Comparison of ENCODE assay signal across 12 cellular contexts in genomic region chr17:60863892-60864673, GRCh38.
DNase-seq lines count a peak whose midpoint lies in the region; ATAC-seq and TF ChIP-seq lines count a peak whose summit lies in the region.
"Had no signal": no experiment of that assay in that cellular context is flagged by ENCODE, and none has a peak within 500 bp of the region (broad histone marks: within the 10 kb centered on the region; RNA-seq: fewer than 3 reads in every experiment).

No MANE protein-coding gene starts in this region.

- 72% methylated on average over 4 of the region's 4 CpGs for WGBS in right cardiac atrium

- no peaks in the 10 kb centered on the region for H3K9me3 ChIP-seq in right cardiac atrium (ENCODE audit: control insufficient read depth, low read length)
- H3K9me3 ChIP-seq: SJSA1 had no signal

- peak; percentile 12 for DNase-seq in CMK (ENCODE audit: low read depth)
- DNase-seq in SKM-1 treated with dmso at 0.1 percent for 144 hours (lab: John Stamatoyannopoulos, UW; ENCODE audit: unreplicated experiment) = peak; percentile 84
- peak; percentile 18 for DNase-seq in fibroblast of villous mesenchyme (ENCODE audit: low read depth)
- no peak for DNase-seq in stimulated activated CD4-positive, alpha-beta T cell treated with anti-CD3 and anti-CD28 coated beads, Interleukin-12 subunit alpha, Interleukin-12 subunit beta, amount 100 ng/mL, for 4 hours
- DNase-seq in right cardiac atrium = no peak
- DNase-seq: activated naive CD4-positive, alpha-beta T cell treated with Interleukin-2 at 50 U/mL for 16 hours; DMS153; NCI-H1694 had no signal

- no peak for TF ChIP-seq CTCF in fibroblast of villous mesenchyme (IDR thresholded peaks at IDR 0.05; ENCODE audit: insufficient read depth, low read depth, low read length)

- H3K4me1 ChIP-seq in right cardiac atrium (ENCODE audit: control insufficient read depth, insufficient read depth, low read length) = no peaks in the 10 kb centered on the region
- H3K4me1 ChIP-seq: SJSA1 had no signal

- no peak overlapping the region for H3K27ac ChIP-seq in right cardiac atrium (ENCODE audit: low read length)
- H3K27ac ChIP-seq: SJSA1 had no signal

- no peaks in the 10 kb centered on the region for H3K27me3 ChIP-seq in right cardiac atrium (ENCODE audit: control insufficient read depth, insufficient read depth)
- H3K27me3 ChIP-seq: SJSA1 had no signal

- ATAC-seq in HG02973 (IDR thresholded peaks at IDR 0.05; ENCODE audit: unreplicated experiment) (peak; percentile 59), right cardiac atrium (no peak), HG03354 (IDR thresholded peaks at IDR 0.05; ENCODE audit: poor library complexity, severe bottlenecking, unreplicated experiment) (no peak), HG02588 (IDR thresholded peaks at IDR 0.05; ENCODE audit: unreplicated experiment) (no peak)

- intact Hi-C loops in right cardiac atrium (cut with DNase I) = no loop called here

- H3K4me3 ChIP-seq in fibroblast of villous mesenchyme (ENCODE audit: low read depth, low read length) (no peak overlapping the region), right cardiac atrium (ENCODE audit: low read length) (no peak overlapping the region)
- H3K4me3 ChIP-seq: SJSA1 had no signal

Comparison
In these comparisons a context has a peak if more than half of its experiments do, and no peak if none do; other contexts are left out.
1. DNase-seq: peak in CMK (single experiment), SKM-1 treated with dmso at 0.1 percent for 144 hours (single experiment) and fibroblast of villous mesenchyme (single experiment); none in stimulated activated CD4-positive, alpha-beta T cell treated with anti-CD3 and anti-CD28 coated beads, Interleukin-12 subunit alpha, Interleukin-12 subunit beta, amount 100 ng/mL, for 4 hours (single experiment) and right cardiac atrium (0 of 3).